ENCODE assay signal across 8 cellular contexts in the genomic region with DNA sequence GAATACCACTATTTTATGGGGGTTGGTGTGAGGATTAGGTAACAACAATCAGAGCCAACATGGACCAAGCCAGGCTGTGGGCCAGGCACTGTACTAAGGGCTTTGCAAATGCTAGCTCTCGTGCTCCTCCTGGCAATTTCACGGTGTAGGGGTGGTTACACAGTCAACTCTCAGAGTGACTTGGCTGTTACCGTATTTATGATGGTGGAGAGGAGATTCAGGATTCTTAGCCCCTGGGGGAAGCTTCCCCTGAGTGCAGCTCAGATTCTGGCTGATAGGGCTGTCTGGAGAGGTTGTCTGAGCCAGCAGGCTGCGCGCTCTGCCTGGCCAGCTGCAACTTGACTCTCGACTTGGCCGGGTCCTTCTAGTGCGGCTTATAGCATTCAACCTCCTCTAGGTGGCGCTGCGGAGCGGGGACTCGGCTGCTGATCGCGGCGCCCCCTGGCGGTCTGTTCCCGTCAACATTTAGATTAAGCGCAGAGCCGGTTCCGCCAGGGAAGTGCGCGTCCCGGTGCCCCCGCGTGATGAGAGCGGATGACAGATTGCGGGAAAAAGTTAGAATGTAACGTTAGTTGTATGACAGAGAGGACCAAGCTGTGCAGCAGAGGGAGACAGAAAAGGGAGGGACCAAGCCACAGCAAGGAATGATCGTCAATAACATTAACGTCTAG. TPM values are rescaled to one million over a fixed set of nuclear protein-coding genes. Genes with fewer than 3 reads are reported as not detected.
DNase-seq lines count a peak whose midpoint lies in the region; ATAC-seq and TF ChIP-seq lines count a peak whose summit lies in the region.

No MANE protein-coding gene starts in this region.

- WGBS in heart right ventricle, 2 donors = 6 to 8% methylated on average over 30 of the region's 30 CpGs

- H3K9me3 ChIP-seq in heart right ventricle = no peaks in the 10 kb centered on the region

- DNase-seq in AG08395 (ENCODE audit: low spot score) = peak; percentile 91
- peak; percentile 45 for DNase-seq in GM19240 (ENCODE audit: insufficient read length, low spot score)
- peak; percentile 51 for DNase-seq in NCI-H1694 (lab: John Stamatoyannopoulos, UW)
- peak; percentile 83 to 94 (median 88) for DNase-seq in T-helper 1 cell
- peak; percentile 90 for DNase-seq in activated naive CD8-positive, alpha-beta T cell treated with anti-CD3 and anti-CD28 coated beads, Interleukin-2, amount 50 U/mL, for 16 hours (ENCODE audit: low read depth, low spot score)
- peak; percentile 90 for DNase-seq in heart right ventricle
- DNase-seq in renal cortical epithelial cell (ENCODE audit: low read depth) = peak; percentile 44

- H3K4me1 ChIP-seq in heart right ventricle = peaks cover 0 to 46% (median 8%) of the 10 kb centered on the region in 9 donors

- ATAC-seq in heart right ventricle (peak; percentile 87 to 92 (median 90)), HG03457 (IDR thresholded peaks at IDR 0.05; ENCODE audit: unreplicated experiment) (no peak)

- no peaks in the 10 kb centered on the region for H3K36me3 ChIP-seq in heart right ventricle

- peak overlapping the region in 1 of 10 donors; percentile 10 for H3K4me3 ChIP-seq in heart right ventricle

- H3K27ac ChIP-seq in heart right ventricle = peak overlapping the region in 1 of 10 donors; percentile 46

- intact Hi-C loops in heart right ventricle (cut with DNase I) = loop anchor here in 8 of 10 donors (1.0 to 5.0 kb wide), 10 partner anchors 73 to 310 kb away; partner anchors contain the start of gene IFT27 (in 1 of the 8)

- TF ChIP-seq CTCF in heart right ventricle (IDR thresholded peaks at IDR 0.05) = peak; percentile 100

- H3K27me3 ChIP-seq in heart right ventricle = peaks cover 0 to 10% (median under 1%) of the 10 kb centered on the region in 7 donors

RNA-seq across cellular contexts. Expression of gene NCF4, which starts 4.5 kb away (rescaled TPM):
- total RNA-seq in heart right ventricle (10 to 100 TPM in 2 of 10 donors, 1 to 10 TPM in 8; 1.1 to 18.9 (median 2.7) TPM), renal cortical epithelial cell (not detected in 2 replicates)
- 10 to 100 TPM in 1 of 2 donors, 1 to 10 TPM in 1; 4.6 to 10.5 TPM for polyA plus RNA-seq in heart right ventricle

RNA-seq across cellular contexts. Expression of gene PVALB, which starts 39.4 kb away (rescaled TPM):
- total RNA-seq in heart right ventricle (not detected), renal cortical epithelial cell (not detected in 2 replicates)
- not detected for polyA plus RNA-seq in heart right ventricle

RNA-seq across cellular contexts. Expression of gene CSF2RB, which starts 57.2 kb away (rescaled TPM):
- total RNA-seq in heart right ventricle (10 to 100 TPM in 1 of 10 donors, 1 to 10 TPM in 9; 1.4 to 20.8 (median 1.8) TPM), renal cortical epithelial cell (under 0.01 TPM in 1 of 2 replicates, not detected in the other)
- polyA plus RNA-seq in heart right ventricle = 1 to 10 TPM in 1 of 2 donors, under 1 TPM in 1; 0.81 to 1.5 TPM
